In genomic region chr12:104939089-104939488, GRCh38 we compare ENCODE assay signal across 17 cellular contexts.
"Had no signal": no experiment of that assay in that cellular context is flagged by ENCODE, and none has a peak within 500 bp of the region (broad histone marks: within the 10 kb centered on the region; RNA-seq: fewer than 3 reads in every experiment).

No MANE protein-coding gene starts in this region.

- H3K36me3 Mint-ChIP-seq: type B pancreatic cell had no signal

- DNase-seq: central memory CD4-positive, alpha-beta T cell; effector memory CD8-positive, alpha-beta T cell; gastrocnemius medialis; glutamatergic neuron; kidney; left cardiac atrium; mammary epithelial cell; naive thymus-derived CD4-positive, alpha-beta T cell; nephron progenitor cell; psoas muscle; sigmoid colon; stimulated activated CD4-positive, alpha-beta T cell treated with anti-CD3 and anti-CD28 coated beads, Interleukin-2, amount 100 ng/mL, for 48 hours; stimulated activated naive CD4-positive, alpha-beta T cell treated with Interleukin-2 at 50 U/mL for 16 hours had no signal

- H3K9me3 Mint-ChIP-seq: effector memory CD8-positive, alpha-beta T cell had no signal

- H3K27ac ChIP-seq: epithelial cell of prostate, esophagus muscularis mucosa, gastrocnemius medialis, psoas muscle, sigmoid colon had no signal

- H3K4me3 ChIP-seq: esophagus muscularis mucosa, gastrocnemius medialis, psoas muscle, sigmoid colon, smooth muscle cell had no signal

- H3K4me1 ChIP-seq: esophagus muscularis mucosa, gastrocnemius medialis, psoas muscle, sigmoid colon had no signal

- H3K36me3 ChIP-seq: esophagus muscularis mucosa, gastrocnemius medialis, sigmoid colon had no signal

- H3K27ac Mint-ChIP-seq: effector memory CD8-positive, alpha-beta T cell; naive thymus-derived CD4-positive, alpha-beta T cell; nephron progenitor cell; type B pancreatic cell had no signal

- H3K9me3 ChIP-seq: gastrocnemius medialis, psoas muscle, sigmoid colon had no signal

- H3K27me3 ChIP-seq: esophagus muscularis mucosa, gastrocnemius medialis, sigmoid colon had no signal

- H3K4me2 ChIP-seq: smooth muscle cell had no signal

- H3K27me3 Mint-ChIP-seq: effector memory CD8-positive, alpha-beta T cell; type B pancreatic cell had no signal

- H3K4me3 Mint-ChIP-seq: effector memory CD8-positive, alpha-beta T cell; naive thymus-derived CD4-positive, alpha-beta T cell; nephron progenitor cell; type B pancreatic cell had no signal
